ENCODE assay signal across 12 cellular contexts in the genomic region with DNA sequence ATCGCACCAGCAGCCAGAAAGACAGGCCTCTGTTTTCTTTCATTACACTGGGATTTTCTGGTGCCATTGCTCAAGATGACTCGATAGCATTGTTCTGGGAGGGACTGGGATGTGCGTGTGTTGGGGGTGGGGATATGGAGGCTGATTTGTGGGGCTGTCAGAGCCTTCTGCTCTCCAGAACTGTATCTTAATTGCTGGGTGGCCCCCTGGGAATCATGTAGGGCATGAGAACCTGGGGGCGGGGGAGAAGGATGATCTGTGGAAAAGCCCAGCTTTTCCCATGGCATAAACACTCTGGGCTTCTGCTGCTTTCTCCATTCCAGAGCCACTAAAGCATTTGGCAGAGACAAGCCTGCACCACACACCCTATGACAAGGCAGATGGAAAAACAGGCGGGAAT.
A peak's percentile ranks its signal among the peaks of the same experiment; 100 is the strongest.
DNase-seq lines count a peak whose midpoint lies in the region; ATAC-seq and TF ChIP-seq lines count a peak whose summit lies in the region.
"Had no signal": no experiment of that assay in that cellular context is flagged by ENCODE, and none has a peak within 500 bp of the region (broad histone marks: within the 10 kb centered on the region; RNA-seq: fewer than 3 reads in every experiment).

No MANE protein-coding gene starts in this region.

- H3K27me3 ChIP-seq in SK-N-SH (ENCODE audit: insufficient read depth): no peaks in the 10 kb centered on the region
- no peaks in the 10 kb centered on the region for H3K27me3 ChIP-seq in sigmoid colon

- H2AFZ ChIP-seq in SK-N-SH (ENCODE audit: low read depth): no peak overlapping the region

- no peaks in the 10 kb centered on the region for H3K9me2 ChIP-seq in SK-N-SH

- peaks cover 10 to 17% of the 10 kb centered on the region in 2 experiments; a peak in 2 of 4 replicates for H3K4me1 ChIP-seq in SK-N-SH (ENCODE audit: control insufficient read depth in 1 of 2, insufficient read depth in 2 of 2, low read depth in 1 of 2, low read length in 1 of 2)
- peaks cover 0 to 27% (median 19%) of the 10 kb centered on the region in 4 donors for H3K4me1 ChIP-seq in sigmoid colon

- ATAC-seq in left ventricle myocardium superior: peak; percentile 34

- H3K9ac ChIP-seq in SK-N-SH: no peak overlapping the region

- no peaks in the 10 kb centered on the region for H3F3A ChIP-seq in SK-N-SH (replicated peaks; ENCODE audit: insufficient read depth)

- no peaks in the 10 kb centered on the region for H3K79me2 ChIP-seq in SK-N-SH (ENCODE audit: insufficient read depth)

- no peak for TF ChIP-seq RAD21 in SK-N-SH (IDR thresholded peaks at IDR 0.05; ENCODE audit: low read length)

- no peak overlapping the region for H3K4me3 ChIP-seq in SK-N-SH (ENCODE audit: low read depth in 2 of 2, low read length in 1 of 2)
- H3K4me3 ChIP-seq in sigmoid colon: no peak overlapping the region

- no peaks in the 10 kb centered on the region for H4K20me1 ChIP-seq in SK-N-SH (ENCODE audit: insufficient read depth)

- H3K27ac ChIP-seq in SK-N-SH (ENCODE audit: low read depth in 2 of 2, low read length in 1 of 2) (no peak overlapping the region; a peak in 1 of 4 replicates), sigmoid colon (peak overlapping the region in 3 of 4 donors; percentile 5 to 49 (median 30))

- TF ChIP-seq POLR2A in sigmoid colon (IDR thresholded peaks at IDR 0.05): no peak

- TF ChIP-seq EP300 in SK-N-SH (IDR thresholded peaks at IDR 0.05; ENCODE audit: borderline replicate concordance in 1 of 2, low read depth in 1 of 2, low read length in 1 of 2): no peak
- TF ChIP-seq EP300 in sigmoid colon (IDR thresholded peaks at IDR 0.05): no peak

- H3K36me3 ChIP-seq in SK-N-SH (replicated peaks in 1 of 2; ENCODE audit: control insufficient read depth in 1 of 2, insufficient read depth in 2 of 2, low read length in 1 of 2): no peaks in the 10 kb centered on the region
- H3K36me3 ChIP-seq in sigmoid colon: no peaks in the 10 kb centered on the region

- no peak for TF ChIP-seq CTCF in SK-N-SH (IDR thresholded peaks at IDR 0.05)
- no peak for TF ChIP-seq CTCF in sigmoid colon (IDR thresholded peaks at IDR 0.05)

- POLR2A ChIA-PET in SK-N-SH (lab: Yijun Ruan, JAX): no interaction called here

- WGBS in SK-N-SH (ENCODE audit: low lambda C conversion rate): 30% methylated on average over 5 of the region's 5 CpGs
- WGBS in sigmoid colon, 2 donors: 65 to 70% methylated on average over 5 of the region's 5 CpGs

- CTCF ChIA-PET in SK-N-SH (lab: Yijun Ruan, JAX): interaction anchor here (0.8 to 1.9 kb wide), 2 partner anchors 15 to 1335 kb away, joined by 3 to 6 read pairs; no protein-coding TSS in a partner anchor

- H3K4me2 ChIP-seq in SK-N-SH: no peak overlapping the region

- H3K9me3 ChIP-seq in SK-N-SH (no peaks in the 10 kb centered on the region), sigmoid colon (no peaks in the 10 kb centered on the region)

- DNase-seq in GM04503 (ENCODE audit: low read depth): peak; percentile 79
- DNase-seq in SK-N-SH: peak; percentile 12
- no peak for DNase-seq in left ventricle myocardium superior
- DNase-seq in sigmoid colon: no peak
- no peak for DNase-seq in glomerular visceral epithelial cell (ENCODE audit: extremely low spot score)
- DNase-seq in KG1 (lab: John Stamatoyannopoulos, UW): no peak
- DNase-seq in NCI-H526 (lab: John Stamatoyannopoulos, UW): no peak
- DNase-seq in HT-29 (ENCODE audit: low spot score): no peak
- DNase-seq: activated CD8-positive, alpha-beta memory T cell treated with anti-CD3 and anti-CD28 coated beads for 24 hours; activated naive CD4-positive, alpha-beta T cell treated with anti-CD3 and anti-CD28 coated beads for 36 hours; dermis blood vessel endothelial cell; NCI-H1048 had no signal

- intact Hi-C loops in left ventricle myocardium superior (cut with micrococcal nuclease) (no loop called here), sigmoid colon (cut with DNase I) (no loop called here)

TF ChIP-seq in SK-N-SH, 30 proteins besides CTCF, POLR2A, EP300 and RAD21:
- TF ChIP-seq TAF1 (IDR thresholded peaks at IDR 0.05; ENCODE audit: borderline replicate concordance, low read depth, low read length): no peak
- TF ChIP-seq GATA2 (CRISPR knock-in tag; IDR thresholded peaks at IDR 0.05): no peak
- TF ChIP-seq MXI1 (IDR thresholded peaks at IDR 0.05; ENCODE audit: low read depth, low read length): no peak
- TF ChIP-seq, protein P1, sequence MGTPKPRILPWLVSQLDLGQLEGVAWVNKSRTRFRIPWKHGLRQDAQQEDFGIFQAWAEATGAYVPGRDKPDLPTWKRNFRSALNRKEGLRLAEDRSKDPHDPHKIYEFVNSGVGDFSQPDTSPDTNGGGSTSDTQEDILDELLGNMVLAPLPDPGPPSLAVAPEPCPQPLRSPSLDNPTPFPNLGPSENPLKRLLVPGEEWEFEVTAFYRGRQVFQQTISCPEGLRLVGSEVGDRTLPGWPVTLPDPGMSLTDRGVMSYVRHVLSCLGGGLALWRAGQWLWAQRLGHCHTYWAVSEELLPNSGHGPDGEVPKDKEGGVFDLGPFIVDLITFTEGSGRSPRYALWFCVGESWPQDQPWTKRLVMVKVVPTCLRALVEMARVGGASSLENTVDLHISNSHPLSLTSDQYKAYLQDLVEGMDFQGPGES (IDR thresholded peaks at IDR 0.05; ENCODE audit: low read depth, low read length): no peak
- TF ChIP-seq ELF1 (IDR thresholded peaks at IDR 0.05): no peak
- TF ChIP-seq SMC3 (IDR thresholded peaks at IDR 0.05; ENCODE audit: low read depth, low read length): no peak
- no peak for TF ChIP-seq POLR2AphosphoS5 (IDR thresholded peaks at IDR 0.05; ENCODE audit: low read depth, low read length)
- no peak for TF ChIP-seq MEF2A (IDR thresholded peaks at IDR 0.05; ENCODE audit: borderline replicate concordance, low read depth)
- TF ChIP-seq TEAD4 (IDR thresholded peaks at IDR 0.05; ENCODE audit: borderline replicate concordance, insufficient read depth): no peak
- TF ChIP-seq, protein P2, sequence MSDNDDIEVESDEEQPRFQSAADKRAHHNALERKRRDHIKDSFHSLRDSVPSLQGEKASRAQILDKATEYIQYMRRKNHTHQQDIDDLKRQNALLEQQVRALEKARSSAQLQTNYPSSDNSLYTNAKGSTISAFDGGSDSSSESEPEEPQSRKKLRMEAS (IDR thresholded peaks at IDR 0.05; ENCODE audit: low read depth): no peak

Comparison
In these comparisons a context has a peak if more than half of its experiments do, and no peak if none do; other contexts are left out.
1. DNase-seq: peak in GM04503 (single experiment) and SK-N-SH (single experiment); none in left ventricle myocardium superior (single experiment), sigmoid colon (single experiment), glomerular visceral epithelial cell (single experiment), KG1 (single experiment), NCI-H526 (0 of 2) and HT-29 (single experiment).
2. H3K27ac ChIP-seq: peak in sigmoid colon (3 of 4); none in SK-N-SH (0 of 2).